8 cellular contexts compared by ENCODE assay signal in the genomic region with DNA sequence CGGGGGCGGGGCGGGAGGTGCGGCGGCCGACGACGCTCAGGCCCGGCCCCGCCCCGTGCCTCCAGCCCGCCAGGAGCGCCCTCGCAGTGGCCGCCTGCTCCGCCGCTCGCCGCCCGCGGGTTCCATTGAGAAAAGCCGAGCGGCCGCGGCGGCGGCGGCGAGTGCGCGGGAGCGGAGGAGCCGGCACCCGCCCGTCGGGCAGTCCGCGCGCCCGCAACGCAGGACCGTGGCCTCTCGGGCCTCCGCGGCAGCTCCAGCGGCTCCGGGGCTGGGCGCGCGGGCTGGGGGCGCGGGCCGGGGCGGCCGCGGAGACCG. TPM values are rescaled to one million over a fixed set of nuclear protein-coding genes. Genes with fewer than 3 reads are reported as not detected.
DNase-seq lines count a peak whose midpoint lies in the region; TF ChIP-seq lines count a peak whose summit lies in the region.

A gene (plus strand): TSS at position 64 of the 315 bp plus-strand sequence. CDS start 359 bp downstream, outside the sequence.

- peaks cover 6% of the 10 kb centered on the region for H3K4me1 Mint-ChIP-seq in Caco-2 (ENCODE audit: low read depth, unreplicated experiment)

- H3K9me3 ChIP-seq in Caco-2 (no peaks in the 10 kb centered on the region), duodenal mucosa (ENCODE audit: control insufficient read depth in 1 of 2, low read length in 2 of 2) (no peaks in the 10 kb centered on the region), neutrophil (peaks cover 4% of the 10 kb centered on the region)

- POLR2A ChIA-PET in Caco-2 (lab: Charles Lee) = interaction anchor here (0.8 to 1.3 kb wide), 3 partner anchors 35 to 502 kb away, joined by 3 to 7 read pairs (median 6); a partner anchor contains a TSS

- H3K27ac ChIP-seq in duodenal mucosa (ENCODE audit: low read depth, low read length) (peak within 1 kb of the TSS; percentile 73), neutrophil (peak within 1 kb of the TSS; percentile 18)

- peaks cover 28% of the 10 kb centered on the region for H3K36me3 Mint-ChIP-seq in Caco-2 (ENCODE audit: insufficient read depth, unreplicated experiment)

- H3K9me3 Mint-ChIP-seq in Caco-2 (ENCODE audit: unreplicated experiment) = no peaks in the 10 kb centered on the region

- no TSS peak for BruUV-seq in Caco-2 (replicated peaks; lab: Mats Ljungman, UMichigan)

- H3K27me3 ChIP-seq in Caco-2 (replicated peaks; ENCODE audit: control insufficient read depth, insufficient read depth, low read length) (no peaks in the 10 kb centered on the region), duodenal mucosa (ENCODE audit: control insufficient read depth in 1 of 2, insufficient read depth in 2 of 2, low read length in 2 of 2) (peaks cover 0 to 4% of the 10 kb centered on the region in 2 donors), neutrophil (peaks cover 99% of the 10 kb centered on the region)

- CTCF ChIA-PET in Caco-2 (lab: Charles Lee) = interaction anchor here (1.0 to 1.6 kb wide), 4 partner anchors 9 to 108 kb away, joined by 3 to 8 read pairs (median 6); no protein-coding TSS in a partner anchor

- TF ChIP-seq EP300 in Ishikawa (IDR thresholded peaks at IDR 0.05; ENCODE audit: borderline replicate concordance) = no peak

- DNase-seq in Caco-2 = no peak
- DNase-seq in NCI-H2196 (lab: John Stamatoyannopoulos, UW; ENCODE audit: unreplicated experiment) = no peak
- no peak for DNase-seq in hypothalamus (lab: John Stamatoyannopoulos, UW)
- DNase-seq in NAMALWA (ENCODE audit: low spot score) = no peak
- DNase-seq in NCI-H226 = no peak

- TF ChIP-seq CTCF in Caco-2 (IDR thresholded peaks at IDR 0.05; ENCODE audit: insufficient read depth in 1 of 2, low read depth in 1 of 2, low read length in 1 of 2, severe bottlenecking in 1 of 2, unreplicated experiment in 1 of 2) = no peak
- TF ChIP-seq CTCF in neutrophil (IDR thresholded peaks at IDR 0.05) = no peak

- no peaks in the 10 kb centered on the region for H3K27me3 Mint-ChIP-seq in Caco-2 (ENCODE audit: insufficient read depth, unreplicated experiment)

- no peak for TF ChIP-seq RAD21 in Ishikawa (IDR thresholded peaks at IDR 0.05; ENCODE audit: low read depth)

- H3K4me1 ChIP-seq in Caco-2 (peaks cover 22% of the 10 kb centered on the region), duodenal mucosa (ENCODE audit: control insufficient read depth in 1 of 2, insufficient read depth in 2 of 2, low read length in 2 of 2) (peaks cover 31 to 53% of the 10 kb centered on the region in 2 donors), neutrophil (ENCODE audit: control insufficient read depth in 1 of 2, insufficient read depth in 1 of 2, low read depth in 1 of 2, low read length in 1 of 2) (peaks cover 29 to 41% of the 10 kb centered on the region in 2 experiments)

- H3K9ac ChIP-seq in duodenal mucosa (ENCODE audit: low read depth in 1 of 2, low read length in 2 of 2) = peak within 1 kb of the TSS; percentile 79 to 90

- H3K36me3 ChIP-seq in Caco-2 (ENCODE audit: control insufficient read depth, insufficient read depth, low read length) = no peaks in the 10 kb centered on the region
- H3K36me3 ChIP-seq in duodenal mucosa (ENCODE audit: control insufficient read depth in 1 of 2, insufficient read depth in 2 of 2, low read length in 2 of 2) = peaks cover 0 to 2% of the 10 kb centered on the region in 2 donors
- no peaks in the 10 kb centered on the region for H3K36me3 ChIP-seq in neutrophil

- H3K4me3 Mint-ChIP-seq in Caco-2 (ENCODE audit: unreplicated experiment) = peak within 1 kb of the TSS; percentile 97

- intact Hi-C loops in Caco-2 (cut with micrococcal nuclease; ENCODE audit: unreplicated experiment) = loop anchor here (1.0 kb wide), 1 partner anchor 56 kb away; no protein-coding TSS in a partner anchor

- H3K4me3 ChIP-seq in Caco-2 (ENCODE audit: low read depth, low read length) (peak within 1 kb of the TSS; percentile 80), duodenal mucosa (ENCODE audit: low read depth in 1 of 2, low read length in 2 of 2) (peak within 1 kb of the TSS; percentile 79 to 84), neutrophil (ENCODE audit: low read depth in 1 of 2, low read length in 1 of 2) (peak within 1 kb of the TSS; percentile 54 to 64)

- peak within 1 kb of the TSS; percentile 84 for H3K27ac Mint-ChIP-seq in Caco-2 (ENCODE audit: unreplicated experiment)

TF ChIP-seq in Ishikawa, 13 proteins besides CTCF, POLR2A, EP300 and RAD21:
- TF ChIP-seq TEAD4 (IDR thresholded peaks at IDR 0.05) (no peak), CREB1 (IDR thresholded peaks at IDR 0.05; ENCODE audit: low read depth) (no peak), NFIC (IDR thresholded peaks at IDR 0.05) (no peak), EGR1 (IDR thresholded peaks at IDR 0.05) (no peak), CEBPB (IDR thresholded peaks at IDR 0.05) (no peak)
- TF ChIP-seq, protein P1, sequence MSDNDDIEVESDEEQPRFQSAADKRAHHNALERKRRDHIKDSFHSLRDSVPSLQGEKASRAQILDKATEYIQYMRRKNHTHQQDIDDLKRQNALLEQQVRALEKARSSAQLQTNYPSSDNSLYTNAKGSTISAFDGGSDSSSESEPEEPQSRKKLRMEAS (IDR thresholded peaks at IDR 0.05) = 0 out of 2 replicates have a peak, but pooled peaks have one; percentile 16

RNA-seq across cellular contexts. Expression of the gene that starts here (rescaled TPM):
- total RNA-seq in Caco-2 (2022) = 24.1 and 25.9 TPM in 2 replicates
